ENCODE assay signal across 8 cellular contexts in genomic region chr1:219173758-219174671, GRCh38. TPM values are rescaled to one million over a fixed set of nuclear protein-coding genes. Genes with fewer than 3 reads are reported as not detected.
DNase-seq lines count a peak whose midpoint lies in the region; ATAC-seq, FAIRE-seq and TF ChIP-seq lines count a peak whose summit lies in the region.

Gene LYPLAL1 (plus strand): TSS chr1:219173878. CDS start chr1:219173891, 13 bp downstream.

- H3K4me1 Mint-ChIP-seq in activated naive CD8-positive, alpha-beta T cell treated with anti-CD3 and anti-CD28 coated beads, Interleukin-2, amount 10 ng/mL, durations not matched to agents 7 days and 5 days = peaks cover 24% of the 10 kb centered on the region

- H3K9me3 Mint-ChIP-seq in activated naive CD8-positive, alpha-beta T cell treated with anti-CD3 and anti-CD28 coated beads, Interleukin-2, amount 10 ng/mL, durations not matched to agents 7 days and 5 days = peaks cover 2% of the 10 kb centered on the region

- H3K4me1 ChIP-seq in pancreas (peaks cover 7 to 53% (median 29%) of the 10 kb centered on the region in 3 donors), thyroid gland (peaks cover 30 to 41% of the 10 kb centered on the region in 2 donors)

- 0 out of 2 replicates have a peak within 1 kb of the TSS, but pooled peaks have one; percentile 25 for H3K27ac ChIP-seq in SU-DHL-6 (ENCODE audit: low read depth, low read length)
- H3K27ac ChIP-seq in pancreas = peak within 1 kb of the TSS; percentile 69 to 96 (median 82)
- H3K27ac ChIP-seq in thyroid gland = peak within 1 kb of the TSS; percentile 70 to 97 (median 95)

- peak; percentile 71 for ATAC-seq in HG02610 (IDR thresholded peaks at IDR 0.05; ENCODE audit: unreplicated experiment)
- peak; percentile 95 for ATAC-seq in activated naive CD8-positive, alpha-beta T cell treated with anti-CD3 and anti-CD28 coated beads, Interleukin-2, amount 10 ng/mL, durations not matched to agents 7 days and 5 days (ENCODE audit: low read depth)
- peak; percentile 95 for ATAC-seq in Right ventricle myocardium inferior
- peak; percentile 90 to 97 (median 96) for ATAC-seq in pancreas

- H3K4me3 ChIP-seq in GM12865 (ENCODE audit: low read depth, low read length) (peak within 1 kb of the TSS; percentile 76), SU-DHL-6 (ENCODE audit: insufficient read depth, low read length, poor library complexity, severe bottlenecking) (peak within 1 kb of the TSS; percentile 67), pancreas (peak within 1 kb of the TSS; percentile 62 to 86 (median 73)), thyroid gland (replicated peaks in 1 of 3) (peak within 1 kb of the TSS; percentile 31 to 89 (median 65))

- intact Hi-C loops in Right ventricle myocardium inferior (cut with DNase I) = loop anchor here (10.0 kb wide), 2 partner anchors 709 to 829 kb away; partner anchors contain the start of gene TGFB2
- intact Hi-C loops in pancreas (cut with DNase I) = no loop called here
- intact Hi-C loops in thyroid gland (cut with DNase I) = no loop called here

- peak within 1 kb of the TSS; percentile 70 for H3K4me2 ChIP-seq in SU-DHL-6 (ENCODE audit: low read depth, low read length, poor library complexity, severe bottlenecking)

- DNase-seq in GM12865 (ENCODE audit: low read depth) (peak; percentile 96), NCI-H1092 (lab: John Stamatoyannopoulos, UW) (peak; percentile 86), Right ventricle myocardium inferior (ENCODE audit: missing footprints) (peak; percentile 97), pancreas (peak; percentile 84 to 97 (median 88)), thyroid gland (peak; percentile 88 to 90)
- peak; percentile 93 for DNase-seq in activated naive CD8-positive, alpha-beta T cell treated with anti-CD3 and anti-CD28 coated beads, Interleukin-2, amount 10 ng/mL, durations not matched to agents 7 days and 5 days

- POLR2A ChIA-PET in activated naive CD8-positive, alpha-beta T cell treated with anti-CD3 and anti-CD28 coated beads, Interleukin-2, amount 10 ng/mL, durations not matched to agents 7 days and 5 days (lab: Charles Lee) = interaction anchor here (0.5 to 1.0 kb wide), 3 partner anchors 14 to 1543 kb away, joined by 3 to 5 read pairs (median 4); partner anchors contain the start of genes GPATCH2 and SPATA17

- peaks cover 6% of the 10 kb centered on the region for H3K36me3 Mint-ChIP-seq in activated naive CD8-positive, alpha-beta T cell treated with anti-CD3 and anti-CD28 coated beads, Interleukin-2, amount 10 ng/mL, durations not matched to agents 7 days and 5 days

- WGBS in pancreas, 2 donors = 0 to 2% methylated on average over 50 to 51 of the region's 51 CpGs
- WGBS in thyroid gland, 2 donors = 2 to 4% methylated on average over 40 to 44 of the region's 51 CpGs

- H3K27me3 Mint-ChIP-seq in activated naive CD8-positive, alpha-beta T cell treated with anti-CD3 and anti-CD28 coated beads, Interleukin-2, amount 10 ng/mL, durations not matched to agents 7 days and 5 days = no peaks in the 10 kb centered on the region

- no peak for FAIRE-seq in pancreas (lab: Jason Lieb, UNC)

- peak within 1 kb of the TSS; percentile 99 for H3K4me3 Mint-ChIP-seq in activated naive CD8-positive, alpha-beta T cell treated with anti-CD3 and anti-CD28 coated beads, Interleukin-2, amount 10 ng/mL, durations not matched to agents 7 days and 5 days

- no peaks in the 10 kb centered on the region for H3K9me3 ChIP-seq in SU-DHL-6 (ENCODE audit: insufficient read depth, low read length)
- H3K9me3 ChIP-seq in pancreas = no peaks in the 10 kb centered on the region
- no peaks in the 10 kb centered on the region for H3K9me3 ChIP-seq in thyroid gland

- H3K79me2 ChIP-seq in SU-DHL-6 (ENCODE audit: insufficient read depth, low read length) = no peaks in the 10 kb centered on the region

- H3K27me3 ChIP-seq in SU-DHL-6 (ENCODE audit: low read length) (no peaks in the 10 kb centered on the region), pancreas (no peaks in the 10 kb centered on the region), thyroid gland (no peaks in the 10 kb centered on the region)

- TF ChIP-seq CTCF in GM12865 (IDR thresholded peaks at IDR 0.05; ENCODE audit: insufficient read depth, low read depth, low read length, missing control alignments) = peak; percentile 14
- TF ChIP-seq CTCF in SU-DHL-6 (IDR thresholded peaks at IDR 0.05; ENCODE audit: insufficient read depth, low read length, poor library complexity, severe bottlenecking) = no peak
- TF ChIP-seq CTCF in pancreas (IDR thresholded peaks at IDR 0.05) = no peak
- TF ChIP-seq CTCF in thyroid gland (IDR thresholded peaks at IDR 0.05) = peak in 1 of 6 experiments; percentile 10

- H2AFZ ChIP-seq in SU-DHL-6 (ENCODE audit: low read depth, low read length, severe bottlenecking) = peak within 1 kb of the TSS; percentile 88

- no peaks in the 10 kb centered on the region; the same call in 1 of the 2 replicates for H3F3A ChIP-seq in SU-DHL-6 (ENCODE audit: insufficient read depth)

- H3K9ac ChIP-seq in SU-DHL-6 (ENCODE audit: low read length) = peak within 1 kb of the TSS; percentile 69

- H3K9me2 ChIP-seq in SU-DHL-6 (replicated peaks; ENCODE audit: insufficient read depth, low read length) = no peaks in the 10 kb centered on the region

- TF ChIP-seq POLR2A in thyroid gland (IDR thresholded peaks at IDR 0.05) = peak; percentile 85 to 97

- no peaks in the 10 kb centered on the region for H4K20me1 ChIP-seq in SU-DHL-6 (ENCODE audit: low read depth, low read length)

- H3K36me3 ChIP-seq in SU-DHL-6 (ENCODE audit: low read length) = no peaks in the 10 kb centered on the region
- no peaks in the 10 kb centered on the region for H3K36me3 ChIP-seq in pancreas
- H3K36me3 ChIP-seq in thyroid gland = no peaks in the 10 kb centered on the region

- peak within 1 kb of the TSS; percentile 95 for H3K27ac Mint-ChIP-seq in activated naive CD8-positive, alpha-beta T cell treated with anti-CD3 and anti-CD28 coated beads, Interleukin-2, amount 10 ng/mL, durations not matched to agents 7 days and 5 days

RNA-seq across cellular contexts. Expression of gene LYPLAL1, which starts in this region (rescaled TPM):
- total RNA-seq in activated naive CD8-positive, alpha-beta T cell treated with anti-CD3 and anti-CD28 coated beads, Interleukin-2, amount 10 ng/mL, durations not matched to agents 7 days and 5 days = 10 to 100 TPM; 18.0 to 19.9 TPM
- 68.7 TPM for total RNA-seq in Right ventricle myocardium inferior
- total RNA-seq in pancreas = 10 to 100 TPM; 14.8 to 33.9 (median 21.2) TPM
- polyA plus RNA-seq in pancreas = 10 to 100 TPM; 32.2 to 37.9 TPM
- 10 to 100 TPM; 32.1 to 49.4 (median 39.5) TPM for total RNA-seq in thyroid gland

Comparison
In these comparisons a context has a peak if more than half of its experiments do, and no peak if none do; other contexts are left out.
1. Peak in every context shown above with its lines: DNase-seq, ATAC-seq, H3K4me3 ChIP-seq and H3K27ac ChIP-seq.
2. H3K27ac ChIP-seq: peak in every context shown above with its lines; median percentile 95 in thyroid gland; 82 in pancreas; 25 in SU-DHL-6.